ENCODE assay signal across 1 cellular context in genomic region chr1:227910506-227910905, GRCh38.
TF ChIP-seq lines count a peak whose summit lies in the region.

No MANE protein-coding gene starts in this region.

TF ChIP-seq in IMR-90, 13 proteins besides CTCF, POLR2A, EP300 and RAD21 (continued from another document):
- no peak for TF ChIP-seq USF2 (IDR thresholded peaks at IDR 0.05; ENCODE audit: low read depth, low read length)
- no peak for TF ChIP-seq SMC3 (IDR thresholded peaks at IDR 0.05; ENCODE audit: low read depth, low read length)
- TF ChIP-seq ELK1 (IDR thresholded peaks at IDR 0.05; ENCODE audit: borderline replicate concordance, low read depth, low read length): no peak
- TF ChIP-seq MAFK (IDR thresholded peaks at IDR 0.05; ENCODE audit: low read depth, low read length): no peak
- no peak for TF ChIP-seq BHLHE40 (IDR thresholded peaks at IDR 0.05; ENCODE audit: low read depth, low read length)
- TF ChIP-seq MXI1 (IDR thresholded peaks at IDR 0.05; ENCODE audit: borderline replicate concordance, low read depth, low read length): no peak
- no peak for TF ChIP-seq MAZ (IDR thresholded peaks at IDR 0.05; ENCODE audit: borderline replicate concordance, low read depth, low read length)
- no peak for TF ChIP-seq CEBPB (IDR thresholded peaks at IDR 0.05; ENCODE audit: low read depth, low read length)
- TF ChIP-seq NFE2L2 (IDR thresholded peaks at IDR 0.05; ENCODE audit: low read depth, low read length): no peak
- no peak for TF ChIP-seq RCOR1 (IDR thresholded peaks at IDR 0.05; ENCODE audit: insufficient replicate concordance, low read length)
- TF ChIP-seq RFX5 (IDR thresholded peaks at IDR 0.05; ENCODE audit: low read depth, low read length): no peak
- TF ChIP-seq CHD1 (IDR thresholded peaks at IDR 0.05; ENCODE audit: low read depth, low read length): no peak
